In the genomic region with DNA sequence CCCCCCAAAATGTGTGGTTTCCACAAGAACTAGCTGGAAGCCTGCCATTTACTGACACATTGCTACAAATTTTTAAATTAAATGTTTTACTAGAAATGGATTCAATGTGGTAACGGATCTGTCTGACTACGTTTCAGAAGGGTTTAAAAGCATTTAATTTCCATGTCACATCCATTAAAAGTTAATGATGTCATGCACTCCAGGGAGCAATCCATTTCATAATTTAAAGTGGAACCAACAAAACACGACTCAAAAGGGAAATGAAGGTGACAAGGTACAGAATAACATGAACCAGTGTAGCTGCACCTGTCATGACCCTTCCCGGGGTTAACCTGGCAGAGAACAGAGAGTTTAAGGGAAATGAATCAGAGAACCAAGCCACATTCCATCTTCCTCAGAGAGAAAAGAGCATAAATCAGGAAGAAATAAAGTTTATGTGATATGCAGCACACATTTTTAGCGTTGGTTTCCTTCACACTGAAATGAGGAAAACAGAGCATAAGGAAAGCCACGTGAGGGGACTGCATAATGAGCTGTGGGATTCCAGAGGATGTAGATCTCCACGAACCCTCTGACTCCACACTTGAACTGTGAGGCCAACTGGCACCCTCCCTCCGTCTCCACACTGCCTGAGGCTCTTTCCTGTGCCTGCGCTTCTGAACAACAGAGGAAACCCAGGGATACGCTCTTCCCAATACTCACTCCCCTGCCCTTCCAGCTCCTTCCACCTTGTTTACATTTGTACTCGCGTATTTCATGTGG, we compare ENCODE assay signal across 8 cellular contexts.
DNase-seq lines count a peak whose midpoint lies in the region; ATAC-seq and TF ChIP-seq lines count a peak whose summit lies in the region.

No MANE protein-coding gene starts in this region.

- peak; percentile 53 for ATAC-seq in esophagus mucosa

- TF ChIP-seq CTCF in GM20000 (IDR thresholded peaks at IDR 0.05; ENCODE audit: extremely low read depth, missing control alignments): no peak

- DNase-seq in DMS153 (lab: John Stamatoyannopoulos, UW): peak; percentile 86
- peak; percentile 39 for DNase-seq in NCI-H2196 treated with DMSO at 0.1 percent for 48 hours (lab: John Stamatoyannopoulos, UW; ENCODE audit: unreplicated experiment)
- DNase-seq in myocyte (ENCODE audit: low read depth): peak; percentile 34
- no peak for DNase-seq in Kasumi-1 (lab: John Stamatoyannopoulos, UW)
- DNase-seq in GM20000 (ENCODE audit: low spot score): no peak
- no peak for DNase-seq in SKM-1 (lab: John Stamatoyannopoulos, UW; ENCODE audit: unreplicated experiment)
- DNase-seq in HuH-7.5 (ENCODE audit: low spot score): no peak

Comparison
In these comparisons a context has a peak if more than half of its experiments do, and no peak if none do; other contexts are left out.
1. DNase-seq: peak in DMS153 (single experiment), NCI-H2196 treated with DMSO at 0.1 percent for 48 hours (single experiment) and myocyte (single experiment); none in Kasumi-1 (0 of 2), GM20000 (single experiment), SKM-1 (single experiment) and HuH-7.5 (single experiment).